ENCODE assay signal across 24 cellular contexts in the genomic region with DNA sequence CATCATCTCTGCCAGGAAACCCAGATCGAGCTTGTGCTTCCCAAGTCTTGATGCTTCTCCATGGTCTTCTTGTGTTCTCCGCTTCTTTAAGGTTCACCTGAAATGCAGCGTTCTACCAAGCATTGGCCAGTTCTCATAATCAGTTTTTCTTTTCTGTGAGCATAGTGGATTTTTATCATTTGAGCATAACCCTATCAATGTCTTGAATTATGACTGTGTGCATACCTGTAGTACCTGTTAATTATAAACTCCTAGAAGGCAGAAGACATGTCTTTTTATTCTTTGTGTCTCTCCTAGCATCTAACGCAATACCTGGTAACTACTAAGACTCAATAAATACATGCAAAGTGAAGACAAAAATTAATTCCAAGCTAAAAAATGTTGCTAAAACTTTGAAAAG.
A peak's percentile ranks its signal among the peaks of the same experiment; 100 is the strongest.
DNase-seq lines count a peak whose midpoint lies in the region; ATAC-seq, FAIRE-seq and TF ChIP-seq lines count a peak whose summit lies in the region.
"Had no signal": no experiment of that assay in that cellular context is flagged by ENCODE, and none has a peak within 500 bp of the region (broad histone marks: within the 10 kb centered on the region; RNA-seq: fewer than 3 reads in every experiment).

No MANE protein-coding gene starts in this region.

- H3K36me3 ChIP-seq in DND-41 (ENCODE audit: insufficient read depth, low read length) = no peaks in the 10 kb centered on the region
- no peaks in the 10 kb centered on the region for H3K36me3 ChIP-seq in mucosa of descending colon (ENCODE audit: low read depth)
- no peaks in the 10 kb centered on the region for H3K36me3 ChIP-seq in upper lobe of right lung
- H3K36me3 ChIP-seq: BE2C; BLaER1 treated with 17β-estradiol and CSF1 and Interleukin-3, amounts not matched to agents 10 nM and 100 nM had no signal

- H3K4me3 Mint-ChIP-seq in Calu3 (ENCODE audit: low read depth, unreplicated experiment) = no peak overlapping the region
- H3K4me3 Mint-ChIP-seq: CD14-positive monocyte; CD4-positive, alpha-beta T cell; CD8-positive, alpha-beta memory T cell had no signal

- ATAC-seq in A549 (no peak), DND-41 (ENCODE audit: insufficient read depth, low read depth) (no peak), mucosa of descending colon (peak; percentile 31), upper lobe of right lung (no peak)

- no peak for TF ChIP-seq POLR2A in A549 (IDR thresholded peaks at IDR 0.05; ENCODE audit: low read length)

- H3K9me3 Mint-ChIP-seq in Calu3 (ENCODE audit: low read depth, unreplicated experiment) = no peaks in the 10 kb centered on the region

- intact Hi-C loops in Calu3 (cut with micrococcal nuclease; ENCODE audit: unreplicated experiment) (no loop called here), mucosa of descending colon (cut with DNase I, micrococcal nuclease) (no loop called here), upper lobe of right lung (cut with DNase I) (no loop called here)

- CTCF ChIA-PET in A549 (lab: Yijun Ruan, JAX) (no interaction called here), Calu3 (lab: Charles Lee) (no interaction called here)

- H3K27ac Mint-ChIP-seq in Calu3 (ENCODE audit: unreplicated experiment) = peak overlapping the region; percentile 60
- H3K27ac Mint-ChIP-seq: CD4-positive, alpha-beta T cell; CD8-positive, alpha-beta memory T cell had no signal

- H3K4me3 ChIP-seq in A549 (no peak overlapping the region), DND-41 (ENCODE audit: low read depth in 1 of 2, low read length in 2 of 2) (no peak overlapping the region), mucosa of descending colon (no peak overlapping the region), upper lobe of right lung (no peak overlapping the region)
- H3K4me3 ChIP-seq: BLaER1 treated with 17β-estradiol and CSF1 and Interleukin-3, amounts not matched to agents 10 nM and 100 nM; GM23248 had no signal

- no peaks in the 10 kb centered on the region for H3K79me2 ChIP-seq in DND-41 (ENCODE audit: insufficient read depth, low read length)

- POLR2A ChIA-PET in A549 (lab: Yijun Ruan, JAX) = no interaction called here

- TF ChIP-seq CTCF in A549 (IDR thresholded peaks at IDR 0.05) = no peak
- no peak for TF ChIP-seq CTCF in Calu3 (IDR thresholded peaks at IDR 0.05; ENCODE audit: unreplicated experiment)
- TF ChIP-seq CTCF in DND-41 (IDR thresholded peaks at IDR 0.05; ENCODE audit: borderline replicate concordance, extremely low read depth, low read length, poor library complexity, severe bottlenecking) = no peak
- TF ChIP-seq CTCF in mucosa of descending colon (IDR thresholded peaks at IDR 0.05) = no peak
- TF ChIP-seq CTCF in upper lobe of right lung (IDR thresholded peaks at IDR 0.05) = no peak

- H3K27me3 ChIP-seq in DND-41 (ENCODE audit: insufficient read depth, low read length, poor library complexity) (no peaks in the 10 kb centered on the region), upper lobe of right lung (no peaks in the 10 kb centered on the region)
- H3K27me3 ChIP-seq: BE2C; BLaER1 treated with 17β-estradiol and CSF1 and Interleukin-3, amounts not matched to agents 10 nM and 100 nM had no signal

- no peak for DNase-seq in A549 (ENCODE audit: low read depth in 1 of 2, low spot score in 1 of 2)
- DNase-seq in Calu3 = no peak
- DNase-seq in DND-41 = no peak
- no peak for DNase-seq in mucosa of descending colon
- no peak for DNase-seq in NCI-H128 (lab: John Stamatoyannopoulos, UW; ENCODE audit: unreplicated experiment)
- DNase-seq in occipital lobe (lab: John Stamatoyannopoulos, UW) = no peak
- DNase-seq in upper lobe of right lung = no peak
- no peak for DNase-seq in NCI-H1048 (lab: John Stamatoyannopoulos, UW)
- DNase-seq: ACHN; AML-193; BE2C; CD4-positive, alpha-beta T cell; CD8-positive, alpha-beta memory T cell; DMS153; DMS79 treated with DMSO at 0.1 percent for 48 hours; GM23248; H7; HCEC 1CT had no signal

- H3K27ac ChIP-seq in A549 = no peak overlapping the region
- no peak overlapping the region for H3K27ac ChIP-seq in DND-41 (ENCODE audit: low read length)
- H3K27ac ChIP-seq in upper lobe of right lung = no peak overlapping the region
- H3K27ac ChIP-seq: BLaER1 treated with 17β-estradiol and CSF1 and Interleukin-3, amounts not matched to agents 10 nM and 100 nM; GM23248 had no signal

- H3K4me1 ChIP-seq in A549 (0 out of 3 replicates have a peak, but pooled peaks cover 4% of the 10 kb centered on the region), DND-41 (ENCODE audit: insufficient read depth, low read length) (no peaks in the 10 kb centered on the region), mucosa of descending colon (ENCODE audit: low read depth) (no peaks in the 10 kb centered on the region), upper lobe of right lung (no peaks in the 10 kb centered on the region)
- H3K4me1 ChIP-seq: BE2C; BLaER1 treated with 17β-estradiol and CSF1 and Interleukin-3, amounts not matched to agents 10 nM and 100 nM had no signal

- no peak for TF ChIP-seq EP300 in A549 (IDR thresholded peaks at IDR 0.05)

- H3K9ac ChIP-seq in DND-41 (ENCODE audit: low read depth, low read length) = no peak overlapping the region
- H3K9ac ChIP-seq: BLaER1 treated with 17β-estradiol and CSF1 and Interleukin-3, amounts not matched to agents 10 nM and 100 nM; GM23248 had no signal

- TF ChIP-seq RAD21 in A549 (conservative IDR thresholded peaks at IDR 0.05 in 1 of 2, IDR thresholded peaks at IDR 0.05 in 1 of 2) = no peak

- peaks cover 5% of the 10 kb centered on the region for H3K36me3 Mint-ChIP-seq in Calu3 (ENCODE audit: insufficient read depth, unreplicated experiment)
- H3K36me3 Mint-ChIP-seq: CD14-positive monocyte had no signal

- WGBS in A549 (ENCODE audit: missing lambda C conversion rate) = 55% methylated on average over 4 of the region's 4 CpGs

- H3K27me3 Mint-ChIP-seq in Calu3 (ENCODE audit: unreplicated experiment) = no peaks in the 10 kb centered on the region
- H3K27me3 Mint-ChIP-seq: CD4-positive, alpha-beta T cell; CD8-positive, alpha-beta memory T cell had no signal

- no TSS peak for BruUV-seq in Calu3 (replicated peaks; lab: Mats Ljungman, UMichigan)

- 0 out of 2 replicates have a peak overlapping the region, but pooled peaks have one; percentile 13 for H2AFZ ChIP-seq in DND-41 (ENCODE audit: low read depth, low read length)
- H2AFZ ChIP-seq: GM23248 had no signal

- peaks cover 16% of the 10 kb centered on the region for H3K4me1 Mint-ChIP-seq in Calu3 (ENCODE audit: low read depth, unreplicated experiment)
- H3K4me1 Mint-ChIP-seq: CD14-positive monocyte; CD8-positive, alpha-beta memory T cell had no signal

- no peaks in the 10 kb centered on the region for H3K9me3 ChIP-seq in A549
- no peaks in the 10 kb centered on the region for H3K9me3 ChIP-seq in DND-41 (ENCODE audit: insufficient read depth, low read length, severe bottlenecking)
- no peaks in the 10 kb centered on the region for H3K9me3 ChIP-seq in mucosa of descending colon
- no peaks in the 10 kb centered on the region for H3K9me3 ChIP-seq in upper lobe of right lung
- H3K9me3 ChIP-seq: BE2C; BLaER1 treated with 17β-estradiol and CSF1 and Interleukin-3, amounts not matched to agents 10 nM and 100 nM had no signal

- no peak overlapping the region for H3K4me2 ChIP-seq in A549
- H3K4me2 ChIP-seq in DND-41 (ENCODE audit: insufficient read depth, low read length) = no peak overlapping the region
- H3K4me2 ChIP-seq: BLaER1 treated with 17β-estradiol and CSF1 and Interleukin-3, amounts not matched to agents 10 nM and 100 nM had no signal

- peak; percentile 70 for FAIRE-seq in A549 (lab: Jason Lieb, UNC)
- FAIRE-seq: A204.1, G401.6, GM12892, H1 had no signal

- no peaks in the 10 kb centered on the region for H4K20me1 ChIP-seq in DND-41 (ENCODE audit: insufficient read depth, low read length)
- H4K20me1 ChIP-seq: BLaER1 treated with 17β-estradiol and CSF1 and Interleukin-3, amounts not matched to agents 10 nM and 100 nM had no signal

TF ChIP-seq in A549, 52 proteins besides CTCF, POLR2A, EP300 and RAD21:
- TF ChIP-seq HDAC2 (IDR thresholded peaks at IDR 0.05) (no peak), TP53 (CRISPR knock-in tag; IDR thresholded peaks at IDR 0.05) (no peak), EHF (CRISPR knock-in tag; IDR thresholded peaks at IDR 0.05) (no peak), HOXB5 (CRISPR knock-in tag; IDR thresholded peaks at IDR 0.05) (no peak), CHD4 (IDR thresholded peaks at IDR 0.05; ENCODE audit: borderline replicate concordance) (no peak), FOSB (CRISPR knock-in tag; IDR thresholded peaks at IDR 0.05) (no peak), TFCP2L1 (CRISPR knock-in tag; IDR thresholded peaks at IDR 0.05) (no peak), HOXB13 (CRISPR knock-in tag; IDR thresholded peaks at IDR 0.05; ENCODE audit: low read depth) (no peak), RFX5 (IDR thresholded peaks at IDR 0.05) (no peak), CBX8 (IDR thresholded peaks at IDR 0.05) (no peak), ESRRA (IDR thresholded peaks at IDR 0.05; ENCODE audit: borderline replicate concordance, low read length) (no peak), MAZ (IDR thresholded peaks at IDR 0.05; ENCODE audit: borderline replicate concordance, low read depth, low read length) (no peak), FOXS1 (CRISPR knock-in tag; IDR thresholded peaks at IDR 0.05) (no peak), JUN (IDR thresholded peaks at IDR 0.05) (no peak), ZC3H11A (IDR thresholded peaks at IDR 0.05) (no peak)
- TF ChIP-seq, protein P1, sequence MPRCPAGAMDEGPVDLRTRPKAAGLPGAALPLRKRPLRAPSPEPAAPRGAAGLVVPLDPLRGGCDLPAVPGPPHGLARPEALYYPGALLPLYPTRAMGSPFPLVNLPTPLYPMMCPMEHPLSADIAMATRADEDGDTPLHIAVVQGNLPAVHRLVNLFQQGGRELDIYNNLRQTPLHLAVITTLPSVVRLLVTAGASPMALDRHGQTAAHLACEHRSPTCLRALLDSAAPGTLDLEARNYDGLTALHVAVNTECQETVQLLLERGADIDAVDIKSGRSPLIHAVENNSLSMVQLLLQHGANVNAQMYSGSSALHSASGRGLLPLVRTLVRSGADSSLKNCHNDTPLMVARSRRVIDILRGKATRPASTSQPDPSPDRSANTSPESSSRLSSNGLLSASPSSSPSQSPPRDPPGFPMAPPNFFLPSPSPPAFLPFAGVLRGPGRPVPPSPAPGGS (IDR thresholded peaks at IDR 0.05) = no peak
- TF ChIP-seq, protein P2, sequence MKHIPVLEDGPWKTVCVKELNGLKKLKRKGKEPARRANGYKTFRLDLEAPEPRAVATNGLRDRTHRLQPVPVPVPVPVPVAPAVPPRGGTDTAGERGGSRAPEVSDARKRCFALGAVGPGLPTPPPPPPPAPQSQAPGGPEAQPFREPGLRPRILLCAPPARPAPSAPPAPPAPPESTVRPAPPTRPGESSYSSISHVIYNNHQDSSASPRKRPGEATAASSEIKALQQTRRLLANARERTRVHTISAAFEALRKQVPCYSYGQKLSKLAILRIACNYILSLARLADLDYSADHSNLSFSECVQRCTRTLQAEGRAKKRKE (CRISPR knock-in tag; IDR thresholded peaks at IDR 0.05; ENCODE audit: low read depth) = no peak
